ENCODE assay signal across 11 cellular contexts in genomic region chr9:29211003-29211584, GRCh38. TPM values are rescaled to one million over a fixed set of nuclear protein-coding genes. Genes with fewer than 3 reads are reported as not detected.
DNase-seq lines count a peak whose midpoint lies in the region; TF ChIP-seq lines count a peak whose summit lies in the region.
"Had no signal": no experiment of that assay in that cellular context is flagged by ENCODE, and none has a peak within 500 bp of the region (broad histone marks: within the 10 kb centered on the region; RNA-seq: fewer than 3 reads in every experiment).

No MANE protein-coding gene starts in this region.

- H3K4me3 Mint-ChIP-seq in brain = peak overlapping the region; percentile 77 to 90 (median 82)
- peak overlapping the region; percentile 84 to 88 (median 85) for H3K4me3 Mint-ChIP-seq in nephron

- peaks cover 66% of the 10 kb centered on the region for H3K27me3 Mint-ChIP-seq in brain
- peaks cover 42% of the 10 kb centered on the region for H3K27me3 Mint-ChIP-seq in nephron (ENCODE audit: low read depth)

- TF ChIP-seq CTCF in brain (conservative IDR thresholded peaks at IDR 0.05) = no peak
- TF ChIP-seq CTCF in nephron (IDR thresholded peaks at IDR 0.05; ENCODE audit: unreplicated experiment in 3 of 3) = no peak
- no peak for TF ChIP-seq CTCF in coronary artery (IDR thresholded peaks at IDR 0.05)

- H3K9ac ChIP-seq in ES-I3 (ENCODE audit: low read depth, low read length) = peak overlapping the region; percentile 76

- peaks cover 0 to 5% (median 0%) of the 10 kb centered on the region in 5 experiments for H3K9me3 Mint-ChIP-seq in brain
- no peaks in the 10 kb centered on the region for H3K9me3 Mint-ChIP-seq in nephron
- H3K9me3 Mint-ChIP-seq: activated T-cell treated with anti-CD3 and anti-CD28 coated beads, Interleukin-2, amount 50 U/mL, for 24 hours; T-cell had no signal

- H3K4me1 Mint-ChIP-seq in brain (peaks cover 27% of the 10 kb centered on the region), nephron (peaks cover 14% of the 10 kb centered on the region)

- H3K4me3 ChIP-seq in coronary artery = no peak overlapping the region

- no peak overlapping the region for H3K27ac ChIP-seq in coronary artery

- no peaks in the 10 kb centered on the region for H3K36me3 ChIP-seq in ES-I3 (ENCODE audit: insufficient read depth, low read length)

- H3K27ac Mint-ChIP-seq in brain (peak overlapping the region in 4 of 5 experiments; percentile 17 to 89 (median 50)), nephron (peak overlapping the region in 1 of 3 experiments; percentile 10)
- H3K27ac Mint-ChIP-seq: activated T-cell treated with anti-CD3 and anti-CD28 coated beads, Interleukin-2, amount 50 U/mL, for 24 hours; naive B cell; T-cell had no signal

- peaks cover 4% of the 10 kb centered on the region for H3K4me1 ChIP-seq in ES-I3 (ENCODE audit: insufficient read depth, low read length)

- peak; percentile 21 for DNase-seq in NCI-H345 treated with DMSO at 0.1 percent for 48 hours (lab: John Stamatoyannopoulos, UW; ENCODE audit: unreplicated experiment)
- DNase-seq in COLO829 (ENCODE audit: low spot score) = no peak
- no peak for DNase-seq in cortex of kidney (lab: John Stamatoyannopoulos, UW)
- DNase-seq in coronary artery (ENCODE audit: low spot score) = no peak
- DNase-seq in activated CD4-positive, CD25-positive, alpha-beta regulatory T cell treated with anti-CD3 and anti-CD28 coated beads, Interleukin-2, amount 50 U/mL, for 72 hours = no peak
- DNase-seq: naive B cell, T-cell had no signal

- H3K9me3 ChIP-seq in ES-I3 (ENCODE audit: control insufficient read depth, insufficient read depth, low read length) = no peaks in the 10 kb centered on the region

- H3K36me3 Mint-ChIP-seq in brain (no peaks in the 10 kb centered on the region), nephron (ENCODE audit: low read depth) (no peaks in the 10 kb centered on the region)
- H3K36me3 Mint-ChIP-seq: T-cell had no signal

RNA-seq across cellular contexts. Expression of gene LINGO2, which starts 2.3 kb away (rescaled TPM):
- 5.6 TPM for polyA plus RNA-seq in brain (ENCODE audit: insufficient read depth, low read depth, low replicate concordance)
